Comparison of ENCODE assay signal across 8 cellular contexts in genomic region chr12:47819902-47820630, GRCh38.
A peak's percentile ranks its signal among the peaks of the same experiment; 100 is the strongest.
DNase-seq lines count a peak whose midpoint lies in the region; ATAC-seq and TF ChIP-seq lines count a peak whose summit lies in the region.

Gene HDAC7 (minus strand): TSS chr12:47819903. CDS start chr12:47819785, 118 bp downstream.

- H3K27ac ChIP-seq in WERI-Rb-1 (peak within 1 kb of the TSS; percentile 77), skin epidermis (peak within 1 kb of the TSS; percentile 88 to 99 (median 97))

- H3K36me3 ChIP-seq in WERI-Rb-1 = 0 out of 2 replicates have a peak, but pooled peaks cover 4% of the 10 kb centered on the region

- H3K27me3 ChIP-seq in WERI-Rb-1 (ENCODE audit: insufficient read depth, low read depth, severe bottlenecking) = no peaks in the 10 kb centered on the region

- ATAC-seq in GM21576 (IDR thresholded peaks at IDR 0.05; ENCODE audit: unreplicated experiment) (peak; percentile 23), GM19463 (IDR thresholded peaks at IDR 0.05; ENCODE audit: unreplicated experiment) (no peak)

- H3K4me3 ChIP-seq in WERI-Rb-1 (ENCODE audit: low read depth, low read length) (peak within 1 kb of the TSS; percentile 63), cardiac fibroblast (replicated peaks in 1 of 2; ENCODE audit: low read depth in 2 of 2, low read length in 2 of 2) (peak within 1 kb of the TSS; percentile 89 to 95), skin epidermis (peak within 1 kb of the TSS; percentile 60 to 80 (median 71))

- H3K9me3 ChIP-seq in WERI-Rb-1 (ENCODE audit: severe bottlenecking) = no peaks in the 10 kb centered on the region

- DNase-seq in COLO829 (ENCODE audit: low spot score) = peak; percentile 82
- DNase-seq in MV-4-11 (lab: John Stamatoyannopoulos, UW) = peak; percentile 37
- DNase-seq in WERI-Rb-1 = peak; percentile 77
- DNase-seq in cardiac fibroblast (ENCODE audit: low read depth in 2 of 2) = peak; percentile 90 to 95
- DNase-seq in iPS-NIHi7 (ENCODE audit: extremely low spot score) = peak; percentile 91

- TF ChIP-seq CTCF in WERI-Rb-1 (IDR thresholded peaks at IDR 0.05; ENCODE audit: low read depth, low read length) (no peak), cardiac fibroblast (IDR thresholded peaks at IDR 0.05; ENCODE audit: low read depth, low read length) (no peak)

Comparison
In these comparisons a context has a peak if more than half of its experiments do, and no peak if none do; other contexts are left out.
1. DNase-seq: peak in every context shown above with its lines; median percentile 92 in cardiac fibroblast; 91 in iPS-NIHi7; 82 in COLO829; 77 in WERI-Rb-1; 37 in MV-4-11.